In the genomic region with DNA sequence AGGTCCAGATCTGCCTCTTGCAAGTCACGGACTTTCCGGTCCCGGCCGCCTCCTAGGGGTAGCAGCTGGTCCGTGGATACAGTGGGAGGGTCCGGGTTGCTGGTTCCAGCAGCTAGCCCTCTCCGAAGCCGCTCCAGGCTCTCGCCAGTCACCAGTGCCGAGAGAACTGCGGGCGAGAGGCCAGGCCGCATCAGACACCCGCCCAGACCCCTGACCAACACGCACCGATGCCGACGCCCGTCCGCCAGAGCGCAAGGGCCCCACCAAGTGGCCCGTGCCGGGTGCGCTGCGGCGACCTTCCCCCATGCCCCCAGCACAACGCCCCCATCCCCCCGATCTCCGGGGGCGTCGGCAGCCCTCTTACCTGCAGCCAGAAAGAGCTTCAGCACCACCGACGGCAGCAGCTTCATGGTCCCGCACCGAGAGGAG, we compare ENCODE assay signal across 8 cellular contexts. TPM values are rescaled to one million over a fixed set of nuclear protein-coding genes. Genes with fewer than 3 reads are reported as not detected.
A peak's percentile ranks its signal among the peaks of the same experiment; 100 is the strongest.
DNase-seq lines count a peak whose midpoint lies in the region; ATAC-seq lines count a peak whose summit lies in the region.

No MANE protein-coding gene starts in this region.

- peak overlapping the region; percentile 80 for H3K4me3 ChIP-seq in right cardiac atrium (ENCODE audit: low read length)

- peaks cover 19% of the 10 kb centered on the region for H3K4me1 ChIP-seq in right cardiac atrium (ENCODE audit: control insufficient read depth, insufficient read depth, low read length)

- intact Hi-C loops in right cardiac atrium (cut with DNase I), result loop anchor here in 3 of 4 donors (5.0 to 10.0 kb wide), 3 partner anchors 104 to 171 kb away; a partner anchor contains a TSS

- WGBS in right cardiac atrium, result 2% methylated on average over 35 of the region's 35 CpGs

- DNase-seq in EL (peak; percentile 71), LoVo (ENCODE audit: low spot score) (peak; percentile 44), right cardiac atrium (peak; percentile 76 to 92 (median 90)), pons (ENCODE audit: low spot score) (peak; percentile 58), CD1c-positive myeloid dendritic cell (ENCODE audit: extremely low spot score) (no peak)

- no peaks in the 10 kb centered on the region for H3K9me3 ChIP-seq in right cardiac atrium (ENCODE audit: control insufficient read depth, low read length)

- H3K27ac ChIP-seq in angular gyrus (ENCODE audit: low read depth, low read length), result peak overlapping the region; percentile 47
- H3K27ac ChIP-seq in right cardiac atrium (ENCODE audit: low read length), result peak overlapping the region; percentile 94

- no peaks in the 10 kb centered on the region for H3K27me3 ChIP-seq in right cardiac atrium (ENCODE audit: control insufficient read depth, insufficient read depth)

- ATAC-seq in GM21515 (IDR thresholded peaks at IDR 0.05; ENCODE audit: unreplicated experiment) (peak; percentile 11), right cardiac atrium (peak; percentile 59 to 72), GM18858 (IDR thresholded peaks at IDR 0.05; ENCODE audit: unreplicated experiment) (no peak)

RNA-seq across cellular contexts. Expression of a gene that starts 0.5 kb away (rescaled TPM):
- 10 to 100 TPM; 17.6 to 26.8 (median 19.5) TPM for total RNA-seq in right cardiac atrium
- 31.0 TPM for polyA plus RNA-seq in right cardiac atrium

RNA-seq across cellular contexts. Expression of a gene that starts 14.1 kb away (rescaled TPM):
- under 1 TPM in 2 of 4 donors, not detected in 2; 0.25 to 0.26 TPM for total RNA-seq in right cardiac atrium
- polyA plus RNA-seq in right cardiac atrium, result 0.05 TPM

RNA-seq across cellular contexts. Expression of a gene that starts 43.0 kb away (rescaled TPM):
- total RNA-seq in right cardiac atrium, result 10 to 100 TPM; 57.6 to 71.9 (median 63.6) TPM
- 144 TPM for polyA plus RNA-seq in right cardiac atrium

RNA-seq across cellular contexts. Expression of a gene that starts 55.7 kb away (rescaled TPM):
- 10 to 100 TPM; 59.8 to 69.1 (median 62.4) TPM for total RNA-seq in right cardiac atrium
- 36.1 TPM for polyA plus RNA-seq in right cardiac atrium
